In the genomic region with DNA sequence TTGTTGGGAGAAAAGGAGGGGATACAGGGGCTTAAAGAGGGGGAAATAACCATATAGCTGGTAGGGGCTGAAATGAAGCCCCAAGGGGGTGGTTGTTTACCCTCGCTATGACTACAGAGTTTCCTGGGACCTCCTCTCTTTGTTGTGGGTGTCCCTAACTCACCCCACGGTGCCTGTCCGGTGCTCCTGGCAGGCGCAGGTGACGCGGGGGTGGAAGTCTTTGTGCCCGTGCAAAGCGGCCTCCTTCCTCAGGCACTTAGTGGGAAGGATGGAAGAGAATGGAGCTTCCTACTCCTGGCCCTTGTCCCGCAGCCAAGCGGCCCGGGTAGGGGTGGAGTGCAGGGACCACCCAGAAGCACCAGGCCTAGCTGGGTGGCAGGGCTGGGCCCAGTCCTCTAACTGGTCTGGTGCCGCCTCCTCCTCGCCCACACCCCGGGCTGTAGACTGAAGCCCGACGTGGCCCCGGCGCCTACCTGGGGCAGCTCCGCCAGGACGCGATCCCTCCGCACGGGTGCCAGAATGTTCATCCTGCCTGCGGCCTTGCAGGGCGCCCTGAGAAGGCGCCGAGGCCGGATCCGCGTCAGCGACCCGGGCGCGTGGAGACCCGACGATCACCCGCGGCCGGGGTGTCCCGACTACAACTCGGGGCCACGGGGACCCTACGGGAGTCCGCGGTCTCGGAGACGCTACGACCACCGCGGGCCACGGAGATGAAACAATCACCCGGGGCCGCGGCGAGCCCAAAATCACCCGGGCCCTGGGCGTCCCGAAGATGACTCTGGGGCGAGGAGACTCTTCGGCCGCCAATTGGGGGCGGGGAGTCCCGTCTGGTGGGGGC, we compare ENCODE assay signal across 6 cellular contexts. TPM values are rescaled to one million over a fixed set of nuclear protein-coding genes. Genes with fewer than 3 reads are reported as not detected.
DNase-seq lines count a peak whose midpoint lies in the region; ATAC-seq and TF ChIP-seq lines count a peak whose summit lies in the region.

No MANE protein-coding gene starts in this region.

- H3K36me3 ChIP-seq in upper lobe of right lung, result peaks cover 29% of the 10 kb centered on the region

- H3K4me3 ChIP-seq in upper lobe of right lung, result peak overlapping the region; percentile 86

- peaks cover 36% of the 10 kb centered on the region for H3K4me1 ChIP-seq in upper lobe of right lung

- intact Hi-C loops in Right ventricle myocardium superior (cut with DNase I), result no loop called here
- intact Hi-C loops in Right ventricle myocardium inferior (cut with DNase I), result no loop called here
- intact Hi-C loops in upper lobe of right lung (cut with DNase I), result no loop called here

- DNase-seq in Right ventricle myocardium superior (peak; percentile 65), Right ventricle myocardium inferior (ENCODE audit: missing footprints) (no peak), hepatic stellate cell (ENCODE audit: low spot score) (peak; percentile 39), upper lobe of right lung (peak; percentile 80), erythroblast (lab: John Stamatoyannopoulos, UW) (no peak), NCI-H2081 treated with DMSO at 0.1 percent for 48 hours (lab: John Stamatoyannopoulos, UW) (no peak)

- TF ChIP-seq CTCF in upper lobe of right lung (IDR thresholded peaks at IDR 0.05), result no peak

- H3K9me3 ChIP-seq in upper lobe of right lung, result no peaks in the 10 kb centered on the region

- peak overlapping the region; percentile 86 for H3K27ac ChIP-seq in upper lobe of right lung

- no peak for TF ChIP-seq POLR2A in erythroblast (IDR thresholded peaks at IDR 0.05; ENCODE audit: low read length)

- ATAC-seq in Right ventricle myocardium superior (ENCODE audit: poor library complexity) (no peak), Right ventricle myocardium inferior (no peak), upper lobe of right lung (peak; percentile 1)

- H3K27me3 ChIP-seq in upper lobe of right lung, result no peaks in the 10 kb centered on the region

RNA-seq across cellular contexts. Expression of a gene that starts 0.7 kb away (rescaled TPM):
- total RNA-seq in Right ventricle myocardium superior (14.5 TPM), Right ventricle myocardium inferior (16.2 TPM), upper lobe of right lung (63.5 TPM)

RNA-seq across cellular contexts. Expression of a gene that starts 2.8 kb away (rescaled TPM):
- total RNA-seq in Right ventricle myocardium superior (858 TPM), Right ventricle myocardium inferior (945 TPM), upper lobe of right lung (1,221 TPM)

RNA-seq across cellular contexts. Expression of a gene that starts 5.3 kb away (rescaled TPM):
- total RNA-seq in Right ventricle myocardium superior, result 1.3 TPM
- 0.73 TPM for total RNA-seq in Right ventricle myocardium inferior
- 3.3 TPM for total RNA-seq in upper lobe of right lung

RNA-seq across cellular contexts. Expression of a gene that starts 9.1 kb away (rescaled TPM):
- total RNA-seq in Right ventricle myocardium superior, result 1.9 TPM
- 2.4 TPM for total RNA-seq in Right ventricle myocardium inferior
- 16.2 TPM for total RNA-seq in upper lobe of right lung

RNA-seq across cellular contexts. Expression of a gene that starts 11.6 kb away (rescaled TPM):
- total RNA-seq in Right ventricle myocardium superior, result 0.30 TPM
- 0.60 TPM for total RNA-seq in Right ventricle myocardium inferior
- 8.4 TPM for total RNA-seq in upper lobe of right lung

Comparison
In these comparisons a context has a peak if more than half of its experiments do, and no peak if none do; other contexts are left out.
1. DNase-seq: peak in Right ventricle myocardium superior (single experiment), hepatic stellate cell (single experiment) and upper lobe of right lung (single experiment); none in Right ventricle myocardium inferior (single experiment), erythroblast (0 of 2) and NCI-H2081 treated with DMSO at 0.1 percent for 48 hours (single experiment).